Comparison of ENCODE assay signal across 22 cellular contexts in the genomic region with DNA sequence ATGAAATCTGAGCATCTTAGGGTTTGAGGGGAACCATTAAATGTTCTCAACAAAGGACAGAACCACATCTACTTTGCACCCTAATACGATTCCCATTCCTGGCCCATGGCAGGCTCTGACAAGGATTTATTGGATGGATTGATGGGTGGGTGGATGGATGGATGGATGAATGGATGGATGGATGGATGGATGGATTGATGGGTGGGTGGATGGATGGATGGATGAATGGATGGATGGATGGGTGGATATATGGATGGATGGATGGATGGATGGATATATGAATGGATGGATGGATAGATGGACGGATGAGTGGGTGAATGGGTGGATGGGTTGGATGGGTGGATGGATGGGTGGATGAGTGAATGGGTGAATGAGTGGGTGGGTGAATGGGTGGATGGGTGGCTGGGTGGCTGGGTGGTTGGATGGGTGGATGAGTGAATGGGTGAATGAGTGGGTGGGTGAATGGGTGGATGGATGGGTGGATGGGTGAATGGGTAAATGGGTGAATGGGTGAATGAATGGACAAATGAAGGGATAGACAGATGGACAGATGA. TPM values are rescaled to one million over a fixed set of nuclear protein-coding genes. Genes with fewer than 3 reads are reported as not detected.
DNase-seq lines count a peak whose midpoint lies in the region; FAIRE-seq and TF ChIP-seq lines count a peak whose summit lies in the region.
"Had no signal": no experiment of that assay in that cellular context is flagged by ENCODE, and none has a peak within 500 bp of the region (broad histone marks: within the 10 kb centered on the region; RNA-seq: fewer than 3 reads in every experiment).

No MANE protein-coding gene starts in this region.

- H3K27ac Mint-ChIP-seq in astrocyte (ENCODE audit: unreplicated experiment) (no peak overlapping the region), immature natural killer cell (no peak overlapping the region)
- H3K27ac Mint-ChIP-seq in activated CD4-positive, alpha-beta memory T cell treated with anti-CD3 and anti-CD28 coated beads, Interleukin-2, amount 10 ng/mL, durations not matched to agents 7 days and 5 days, result no peak overlapping the region
- H3K27ac Mint-ChIP-seq: CD4-positive, alpha-beta T cell had no signal

- H3K4me1 ChIP-seq in astrocyte (ENCODE audit: insufficient read depth, low read length) (peaks cover 37% of the 10 kb centered on the region), smooth muscle cell (ENCODE audit: low read depth) (no peaks in the 10 kb centered on the region)
- H3K4me1 ChIP-seq: Caco-2, HAP-1 had no signal

- no peak overlapping the region for H3K4me2 ChIP-seq in astrocyte (ENCODE audit: low read length)
- no peak overlapping the region for H3K4me2 ChIP-seq in smooth muscle cell

- H3K79me2 ChIP-seq in astrocyte (ENCODE audit: insufficient read depth, low read length) (no peaks in the 10 kb centered on the region), smooth muscle cell (ENCODE audit: low read depth) (no peaks in the 10 kb centered on the region)

- H3K36me3 Mint-ChIP-seq in astrocyte (ENCODE audit: low read depth, unreplicated experiment) (peaks cover 2% of the 10 kb centered on the region), immature natural killer cell (no peaks in the 10 kb centered on the region)
- peaks cover 4% of the 10 kb centered on the region for H3K36me3 Mint-ChIP-seq in activated CD4-positive, alpha-beta memory T cell treated with anti-CD3 and anti-CD28 coated beads, Interleukin-2, amount 10 ng/mL, durations not matched to agents 7 days and 5 days (ENCODE audit: low read depth)

- H3K36me3 ChIP-seq in astrocyte (ENCODE audit: insufficient read depth, low read length), result no peaks in the 10 kb centered on the region
- no peaks in the 10 kb centered on the region for H3K36me3 ChIP-seq in smooth muscle cell (ENCODE audit: low read depth)
- H3K36me3 ChIP-seq: BLaER1, HAP-1 had no signal

- H3K9ac ChIP-seq in astrocyte (ENCODE audit: low read length) (no peak overlapping the region), smooth muscle cell (ENCODE audit: low read depth) (no peak overlapping the region)
- H3K9ac ChIP-seq: BLaER1, GM23248 had no signal

- H3K4me3 Mint-ChIP-seq in astrocyte (ENCODE audit: unreplicated experiment) (no peak overlapping the region), immature natural killer cell (no peak overlapping the region)
- no peak overlapping the region for H3K4me3 Mint-ChIP-seq in activated CD4-positive, alpha-beta memory T cell treated with anti-CD3 and anti-CD28 coated beads, Interleukin-2, amount 10 ng/mL, durations not matched to agents 7 days and 5 days
- H3K4me3 Mint-ChIP-seq: CD4-positive, alpha-beta T cell had no signal

- H3K9me3 Mint-ChIP-seq in astrocyte (ENCODE audit: unreplicated experiment) (peaks cover 18% of the 10 kb centered on the region), immature natural killer cell (no peaks in the 10 kb centered on the region)
- peaks cover 7% of the 10 kb centered on the region for H3K9me3 Mint-ChIP-seq in activated CD4-positive, alpha-beta memory T cell treated with anti-CD3 and anti-CD28 coated beads, Interleukin-2, amount 10 ng/mL, durations not matched to agents 7 days and 5 days
- H3K9me3 Mint-ChIP-seq: CD4-positive, alpha-beta T cell had no signal

- H3K4me3 ChIP-seq in AG04450 (ENCODE audit: low read depth, low read length), result no peak overlapping the region
- H3K4me3 ChIP-seq in astrocyte (ENCODE audit: insufficient read depth, low read depth, low read length), result no peak overlapping the region
- no peak overlapping the region for H3K4me3 ChIP-seq in smooth muscle cell
- H3K4me3 ChIP-seq: BLaER1, GM23248, HAP-1 had no signal

- H3K27ac ChIP-seq in AG04450 (ENCODE audit: low read depth, low read length) (peak overlapping the region; percentile 11), astrocyte (ENCODE audit: low read depth, low read length) (peak overlapping the region; percentile 82), smooth muscle cell (ENCODE audit: low read depth) (peak overlapping the region; percentile 25)
- H3K27ac ChIP-seq: HL-60 had no signal

- CTCF ChIA-PET in AG04450 (lab: Charles Lee), result interaction anchor here (1.1 to 3.1 kb wide), 5 partner anchors 12 to 114 kb away, joined by 3 to 20 read pairs (median 7); no protein-coding TSS in a partner anchor
- CTCF ChIA-PET in activated CD4-positive, alpha-beta memory T cell treated with anti-CD3 and anti-CD28 coated beads, Interleukin-2, amount 10 ng/mL, durations not matched to agents 7 days and 5 days (lab: Charles Lee), result interaction anchor here (1.2 to 2.2 kb wide), 2 partner anchors 36 to 37 kb away, joined by 4 to 9 read pairs; no protein-coding TSS in a partner anchor

- TF ChIP-seq CTCF in AG04450 (IDR thresholded peaks at IDR 0.05; ENCODE audit: low read depth, low read length) (no peak), astrocyte (IDR thresholded peaks at IDR 0.05; ENCODE audit: insufficient read depth, low read depth, low read length) (no peak), smooth muscle cell (IDR thresholded peaks at IDR 0.05; ENCODE audit: borderline replicate concordance, insufficient read depth, poor library complexity, severe bottlenecking) (no peak)

- H3K27me3 ChIP-seq in AG04450 (ENCODE audit: control insufficient read depth, insufficient read depth, low read length) (no peaks in the 10 kb centered on the region), astrocyte (ENCODE audit: insufficient read depth, low read length) (no peaks in the 10 kb centered on the region), smooth muscle cell (ENCODE audit: low read depth) (no peaks in the 10 kb centered on the region)
- H3K27me3 ChIP-seq: BLaER1 had no signal

- DNase-seq in AG04450 (ENCODE audit: low read depth, low spot score) (no peak), HTR-8/SVneo (ENCODE audit: insufficient read length, low spot score) (no peak), astrocyte (ENCODE audit: low read depth) (no peak), smooth muscle cell (lab: John Stamatoyannopoulos, UW; ENCODE audit: unreplicated experiment) (no peak), immature natural killer cell (no peak), midbrain (lab: John Stamatoyannopoulos, UW) (no peak)
- DNase-seq in activated CD4-positive, alpha-beta memory T cell treated with anti-CD3 and anti-CD28 coated beads, Interleukin-2, amount 10 ng/mL, durations not matched to agents 7 days and 5 days, result no peak
- DNase-seq: Caco-2; CD4-positive, alpha-beta T cell; DND-41; GM23248; Karpas-422; NCI-H1694; NCI-H2081; NCI-H446; NCI-H526 had no signal

- POLR2A ChIA-PET in AG04450 (lab: Yijun Ruan, JAX), result interaction anchor here (1.3 kb wide), 1 partner anchor 18 kb away, joined by 5 read pairs; no protein-coding TSS in a partner anchor
- POLR2A ChIA-PET in activated CD4-positive, alpha-beta memory T cell treated with anti-CD3 and anti-CD28 coated beads, Interleukin-2, amount 10 ng/mL, durations not matched to agents 7 days and 5 days (lab: Charles Lee), result no interaction called here

- H2AFZ ChIP-seq in astrocyte (ENCODE audit: low read depth, low read length) (no peak overlapping the region), smooth muscle cell (ENCODE audit: low read depth) (no peak overlapping the region)
- H2AFZ ChIP-seq: GM23248 had no signal

- peaks cover 12% of the 10 kb centered on the region; the same call in 1 of the 2 replicates for H3K9me3 ChIP-seq in AG04450 (ENCODE audit: control insufficient read depth, insufficient read depth, low read length)
- no peaks in the 10 kb centered on the region for H3K9me3 ChIP-seq in astrocyte (ENCODE audit: insufficient read depth, low read depth, low read length)
- H3K9me3 ChIP-seq in smooth muscle cell (replicated peaks; ENCODE audit: low read depth), result no peaks in the 10 kb centered on the region
- H3K9me3 ChIP-seq: Caco-2, HAP-1 had no signal

- no peaks in the 10 kb centered on the region for H3F3A ChIP-seq in smooth muscle cell (ENCODE audit: low read depth)

- WGBS in smooth muscle cell (ENCODE audit: low lambda C conversion rate), result 94% methylated on average over 2 of the region's 2 CpGs

- peaks cover 7% of the 10 kb centered on the region for H3K27me3 Mint-ChIP-seq in astrocyte (ENCODE audit: low read depth, unreplicated experiment)
- H3K27me3 Mint-ChIP-seq in activated CD4-positive, alpha-beta memory T cell treated with anti-CD3 and anti-CD28 coated beads, Interleukin-2, amount 10 ng/mL, durations not matched to agents 7 days and 5 days, result peaks cover 2% of the 10 kb centered on the region
- peaks cover 3 to 13% (median 11%) of the 10 kb centered on the region in 3 donors for H3K27me3 Mint-ChIP-seq in immature natural killer cell (ENCODE audit: low read depth in 3 of 3)
- H3K27me3 Mint-ChIP-seq: CD4-positive, alpha-beta T cell had no signal

- H3K4me1 Mint-ChIP-seq in astrocyte (ENCODE audit: low read depth, unreplicated experiment) (peaks cover 21% of the 10 kb centered on the region), immature natural killer cell (no peaks in the 10 kb centered on the region)
- peaks cover 9% of the 10 kb centered on the region for H3K4me1 Mint-ChIP-seq in activated CD4-positive, alpha-beta memory T cell treated with anti-CD3 and anti-CD28 coated beads, Interleukin-2, amount 10 ng/mL, durations not matched to agents 7 days and 5 days

- FAIRE-seq in HTR-8/SVneo (lab: Jason Lieb, UNC) (peak; percentile 65), astrocyte (lab: Jason Lieb, UNC) (no peak)
- FAIRE-seq: GM12892 had no signal

- H4K20me1 ChIP-seq in astrocyte (ENCODE audit: insufficient read depth, low read length) (no peaks in the 10 kb centered on the region), smooth muscle cell (ENCODE audit: low read depth) (no peaks in the 10 kb centered on the region)
- H4K20me1 ChIP-seq: BLaER1 had no signal

RNA-seq across cellular contexts. Expression of a gene that starts 29.6 kb away (rescaled TPM):
- 15.5 and 15.6 TPM in 2 replicates for polyA plus RNA-seq in AG04450 (2011; rRNA removed)
- polyA minus RNA-seq in AG04450 (2011; rRNA and poly(A)+ RNA removed), result 29.5 and 33.7 TPM in 2 replicates
- 14.2 and 16.2 TPM in 2 replicates for total RNA-seq in astrocyte
- total RNA-seq in smooth muscle cell, result 15.7 and 36.4 TPM in 2 replicates
- 32.8 and 40.1 TPM in 2 replicates for polyA plus RNA-seq in smooth muscle cell
- not detected for total RNA-seq in activated CD4-positive, alpha-beta memory T cell treated with anti-CD3 and anti-CD28 coated beads, Interleukin-2, amount 10 ng/mL, durations not matched to agents 7 days and 5 days
- polyA plus RNA-seq in immature natural killer cell, result not detected
- total RNA-seq: A673, Caco-2 had no signal

RNA-seq across cellular contexts. Expression of a gene that starts 43.5 kb away (rescaled TPM):
- polyA plus RNA-seq in AG04450 (2011; rRNA removed) (1,384 and 2,107 TPM in 2 replicates), smooth muscle cell (643 and 888 TPM in 2 replicates), immature natural killer cell (under 1 TPM in 1 of 3 donors, not detected in 2; 0.04 TPM)
- 2,516 and 3,153 TPM in 2 replicates for polyA minus RNA-seq in AG04450 (2011; rRNA and poly(A)+ RNA removed)
- total RNA-seq in astrocyte (200 and 560 TPM in 2 replicates), smooth muscle cell (1,708 and 1,938 TPM in 2 replicates)
- 1 to 10 TPM in 1 of 2 experiments, under 1 TPM in 1; 0.90 to 1.3 TPM for total RNA-seq in activated CD4-positive, alpha-beta memory T cell treated with anti-CD3 and anti-CD28 coated beads, Interleukin-2, amount 10 ng/mL, durations not matched to agents 7 days and 5 days
- total RNA-seq: HT-29 had no signal

Comparison
In these comparisons a context has a peak if more than half of its experiments do, and no peak if none do; other contexts are left out.
1. H3K27ac ChIP-seq: peak in every context shown above with its lines; median percentile 82 in astrocyte; 25 in smooth muscle cell; 11 in AG04450.
2. RNA of a gene that starts 29.6 kb away (total RNA-seq): 15.7 to 36.4 TPM in smooth muscle cell and 14.2 to 16.2 TPM in astrocyte; not detected in activated CD4-positive, alpha-beta memory T cell treated with anti-CD3 and anti-CD28 coated beads, Interleukin-2, amount 10 ng/mL, durations not matched to agents 7 days and 5 days; every median in the first group is over 10 times any median in the second.
3. RNA of a gene that starts 43.5 kb away (total RNA-seq): 1,708 to 1,938 TPM in smooth muscle cell and 200 to 560 TPM in astrocyte; 0.90 to 1.3 TPM in activated CD4-positive, alpha-beta memory T cell treated with anti-CD3 and anti-CD28 coated beads, Interleukin-2, amount 10 ng/mL, durations not matched to agents 7 days and 5 days; every median in the first group is over 10 times any median in the second.